8 cellular contexts compared by ENCODE assay signal in genomic region chr18:657311-657997, GRCh38. TPM values are rescaled to one million over a fixed set of nuclear protein-coding genes. Genes with fewer than 3 reads are reported as not detected.
DNase-seq lines count a peak whose midpoint lies in the region; ATAC-seq and TF ChIP-seq lines count a peak whose summit lies in the region.

Gene TYMS, plus strand, starts transcription at chr18:657653. Its CDS starts 90 bp downstream, at chr18:657743.

- TF ChIP-seq CTCF in WTC11 (IDR thresholded peaks at IDR 0.05): no peak

- H3K27me3 ChIP-seq in endocrine pancreas (ENCODE audit: control insufficient read depth, insufficient read depth, low read length): no peaks in the 10 kb centered on the region

- H3K4me1 ChIP-seq in endocrine pancreas (ENCODE audit: control insufficient read depth, insufficient read depth, low read length): no peaks in the 10 kb centered on the region

- no peaks in the 10 kb centered on the region for H3K9me3 ChIP-seq in endocrine pancreas (ENCODE audit: control insufficient read depth, low read length)

- peaks cover 38% of the 10 kb centered on the region for H3K36me3 Mint-ChIP-seq in WTC11

- ATAC-seq in GM19351 (IDR thresholded peaks at IDR 0.05; ENCODE audit: unreplicated experiment): peak; percentile 39
- peak; percentile 41 for ATAC-seq in HG03439 (IDR thresholded peaks at IDR 0.05; ENCODE audit: unreplicated experiment)
- ATAC-seq in WTC11: peak; percentile 57

- DNase-seq in COLO829 (ENCODE audit: low spot score): peak; percentile 27
- peak; percentile 86 for DNase-seq in NCI-H2227 treated with DMSO at 0.1 percent for 48 hours (lab: John Stamatoyannopoulos, UW)
- peak; percentile 77 for DNase-seq in WTC11 (ENCODE audit: low spot score)
- peak; percentile 48 for DNase-seq in midbrain (lab: John Stamatoyannopoulos, UW)
- DNase-seq in superior temporal gyrus (ENCODE audit: extremely low spot score): peak; percentile 40

- peak within 1 kb of the TSS; percentile 88 for H3K4me3 Mint-ChIP-seq in WTC11

- H3K9me3 Mint-ChIP-seq in WTC11: peaks cover 9% of the 10 kb centered on the region

- H3K4me3 ChIP-seq in endocrine pancreas (ENCODE audit: control insufficient read depth, insufficient read depth, low read length): peak within 1 kb of the TSS; percentile 48

- H3K27me3 Mint-ChIP-seq in WTC11 (ENCODE audit: low read depth): no peaks in the 10 kb centered on the region

- H3K9ac ChIP-seq in endocrine pancreas (ENCODE audit: control insufficient read depth, insufficient read depth, low read length): peak within 1 kb of the TSS; percentile 73

- CTCF ChIA-PET in WTC11 (lab: Charles Lee): interaction anchor here (0.7 to 3.4 kb wide), 11 partner anchors 9 to 182 kb away, joined by 3 to 30 read pairs (median 10); partner anchors contain the start of gene ENOSF1

- peak within 1 kb of the TSS; percentile 95 for H3K27ac Mint-ChIP-seq in WTC11

- H3K36me3 ChIP-seq in endocrine pancreas (ENCODE audit: control insufficient read depth, insufficient read depth, low read length): no peaks in the 10 kb centered on the region

- peaks cover 40% of the 10 kb centered on the region for H3K4me1 Mint-ChIP-seq in WTC11

- POLR2A ChIA-PET in WTC11 (lab: Charles Lee): interaction anchor here (0.5 to 2.4 kb wide), 10 partner anchors 8 to 516 kb away, joined by 3 to 10 read pairs (median 4); partner anchors contain the start of genes ENOSF1 and THOC1

TF ChIP-seq in WTC11, 78 proteins besides CTCF, POLR2A, EP300 and RAD21 (continues in another document):
- TF ChIP-seq FOXP1 (CRISPR knock-in tag; IDR thresholded peaks at IDR 0.05; ENCODE audit: borderline replicate concordance) (no peak; the same call in 1 of the 2 replicates), SOX15 (CRISPR knock-in tag; IDR thresholded peaks at IDR 0.05) (no peak), KAT7 (CRISPR knock-in tag; IDR thresholded peaks at IDR 0.05; ENCODE audit: borderline replicate concordance) (no peak), IRF1 (CRISPR knock-in tag; IDR thresholded peaks at IDR 0.05) (no peak; the same call in 1 of the 2 replicates), MXD4 (CRISPR knock-in tag; IDR thresholded peaks at IDR 0.05; ENCODE audit: borderline replicate concordance) (no peak), CREM (CRISPR knock-in tag; IDR thresholded peaks at IDR 0.05) (no peak), ATF6 (CRISPR knock-in tag; IDR thresholded peaks at IDR 0.05) (no peak), AR (CRISPR knock-in tag; IDR thresholded peaks at IDR 0.05) (no peak), ATF3 (CRISPR knock-in tag; conservative IDR thresholded peaks at IDR 0.05) (no peak), TCF7 (CRISPR knock-in tag; IDR thresholded peaks at IDR 0.05; ENCODE audit: low read depth) (no peak), ZSCAN18 (CRISPR knock-in tag; IDR thresholded peaks at IDR 0.05) (no peak), NFYB (CRISPR knock-in tag; conservative IDR thresholded peaks at IDR 0.05; ENCODE audit: low read depth) (no peak; the same call in 1 of the 2 replicates), ZBTB43 (CRISPR knock-in tag; IDR thresholded peaks at IDR 0.05) (0 out of 2 replicates have a peak, but pooled peaks have one; percentile 27), ETV6 (CRISPR knock-in tag; IDR thresholded peaks at IDR 0.05) (peak; percentile 94), ZNF423 (CRISPR knock-in tag; IDR thresholded peaks at IDR 0.05) (no peak), IRF2 (CRISPR knock-in tag; IDR thresholded peaks at IDR 0.05; ENCODE audit: borderline replicate concordance, low read depth) (no peak), TEAD1 (CRISPR knock-in tag; IDR thresholded peaks at IDR 0.05) (peak; percentile 42; the same call in 1 of the 2 replicates), ZNF416 (CRISPR knock-in tag; IDR thresholded peaks at IDR 0.05) (no peak), ZNF219 (CRISPR knock-in tag; IDR thresholded peaks at IDR 0.05; ENCODE audit: borderline replicate concordance) (peak; percentile 73; the same call in 1 of the 2 replicates), MLX (CRISPR knock-in tag; IDR thresholded peaks at IDR 0.05) (0 out of 2 replicates have a peak, but pooled peaks have one; percentile 45), OVOL2 (CRISPR knock-in tag; IDR thresholded peaks at IDR 0.05; ENCODE audit: borderline replicate concordance) (no peak), JUN (CRISPR knock-in tag; IDR thresholded peaks at IDR 0.05) (0 out of 2 replicates have a peak, but pooled peaks have one; percentile 42), ELF4 (CRISPR knock-in tag; IDR thresholded peaks at IDR 0.05; ENCODE audit: low read depth) (no peak)

RNA-seq across cellular contexts. Expression of gene TYMS, which starts in this region (rescaled TPM):
- total RNA-seq in WTC11 (2021): 83.2 to 86.4 TPM (median 86.3 TPM) in 3 replicates

Comparison
In these comparisons a context has a peak if more than half of its experiments do, and no peak if none do; other contexts are left out.
1. Peak in every context shown above with its lines: DNase-seq, ATAC-seq and H3K4me3 ChIP-seq.
2. DNase-seq: peak in every context shown above with its lines; median percentile 86 in NCI-H2227 treated with DMSO at 0.1 percent for 48 hours; 77 in WTC11; 48 in midbrain; 40 in superior temporal gyrus; 27 in COLO829.